8 cellular contexts compared by ENCODE assay signal in genomic region chr3:13657660-13658435, GRCh38.
DNase-seq lines count a peak whose midpoint lies in the region; ATAC-seq and TF ChIP-seq lines count a peak whose summit lies in the region.

No MANE protein-coding gene starts in this region.

- no peaks in the 10 kb centered on the region for H3K36me3 ChIP-seq in RWPE2 (ENCODE audit: low read depth)
- H3K36me3 ChIP-seq in heart left ventricle, result no peaks in the 10 kb centered on the region

- DNase-seq in NCI-H1105 treated with DMSO at 0.1 percent for 48 hours (lab: John Stamatoyannopoulos, UW) (peak; percentile 26), NCI-H1105 (lab: John Stamatoyannopoulos, UW) (no peak), RWPE2 (ENCODE audit: low spot score) (no peak), heart left ventricle (peak in 4 of 5 donors; percentile 40 to 49 (median 42)), retina (peak; percentile 85)
- peak; percentile 71 for DNase-seq in activated naive CD4-positive, alpha-beta T cell treated with anti-CD3 and anti-CD28 coated beads, Interleukin-2, amount 50 U/mL, for 16 hours

- H3K27ac ChIP-seq in RWPE2 (ENCODE audit: poor library complexity, severe bottlenecking) (no peak overlapping the region), heart left ventricle (no peak overlapping the region)

- no peaks in the 10 kb centered on the region for H3K4me1 ChIP-seq in RWPE2 (ENCODE audit: insufficient read depth, poor library complexity, severe bottlenecking)
- peaks cover 0 to 16% (median 5%) of the 10 kb centered on the region in 12 donors for H3K4me1 ChIP-seq in heart left ventricle

- H3K9me3 ChIP-seq in RWPE2 (ENCODE audit: severe bottlenecking), result no peaks in the 10 kb centered on the region
- H3K9me3 ChIP-seq in heart left ventricle, result no peaks in the 10 kb centered on the region

- intact Hi-C loops in heart left ventricle (cut with DNase I), result loop anchor here (2.0 to 10.0 kb wide), 10 partner anchors 223 to 807 kb away; partner anchors contain the start of genes WNT7A (in 9 of the 10), CHCHD4 (in 2 of the 10), LSM3 (in 1 of the 10) and TMEM43 (in 1 of the 10)

- TF ChIP-seq CTCF in RWPE2 (IDR thresholded peaks at IDR 0.05; ENCODE audit: poor library complexity, severe bottlenecking) (peak; percentile 88), heart left ventricle (IDR thresholded peaks at IDR 0.05) (peak; percentile 57 to 85 (median 70))

- WGBS in heart left ventricle, 4 donors, result 12 to 21% (median 15%) methylated on average over 20 to 25 of the region's 25 CpGs

- H3K27me3 ChIP-seq in RWPE2 (ENCODE audit: insufficient read depth, poor library complexity, severe bottlenecking) (no peaks in the 10 kb centered on the region), heart left ventricle (peaks cover 0 to 35% (median 11%) of the 10 kb centered on the region in 9 donors)

- no peak for TF ChIP-seq POLR2A in heart left ventricle (IDR thresholded peaks at IDR 0.05)

- peak; percentile 67 for ATAC-seq in HG02642 (IDR thresholded peaks at IDR 0.05; ENCODE audit: poor library complexity, unreplicated experiment)
- peak; percentile 85 for ATAC-seq in RWPE2 (ENCODE audit: low read depth)
- ATAC-seq in heart left ventricle, result peak; percentile 38 to 83 (median 78)
- no peak for ATAC-seq in HG03135 (IDR thresholded peaks at IDR 0.05; ENCODE audit: unreplicated experiment)

- no peak overlapping the region for H3K4me3 ChIP-seq in RWPE2 (ENCODE audit: severe bottlenecking)
- peak overlapping the region in 1 of 12 donors; percentile 21 for H3K4me3 ChIP-seq in heart left ventricle

Comparison
In these comparisons a context has a peak if more than half of its experiments do, and no peak if none do; other contexts are left out.
1. DNase-seq: peak in NCI-H1105 treated with DMSO at 0.1 percent for 48 hours (single experiment), activated naive CD4-positive, alpha-beta T cell treated with anti-CD3 and anti-CD28 coated beads, Interleukin-2, amount 50 U/mL, for 16 hours (single experiment), heart left ventricle (4 of 5) and retina (single experiment); none in NCI-H1105 (single experiment) and RWPE2 (single experiment).